In genomic region chr6:18668994-18669393, GRCh38 we compare ENCODE assay signal across 26 cellular contexts.
"Had no signal": no experiment of that assay in that cellular context is flagged by ENCODE, and none has a peak within 500 bp of the region (broad histone marks: within the 10 kb centered on the region; RNA-seq: fewer than 3 reads in every experiment).

No MANE protein-coding gene starts in this region.

- H3K9me3 ChIP-seq: heart left ventricle had no signal

- H3K36me3 ChIP-seq: brain microvascular endothelial cell, heart left ventricle, WERI-Rb-1 had no signal

- H3K27ac ChIP-seq: brain microvascular endothelial cell, coronary artery, dorsolateral prefrontal cortex, heart left ventricle, WERI-Rb-1 had no signal

- H3K4me3 ChIP-seq: coronary artery, dorsolateral prefrontal cortex, heart left ventricle had no signal

- DNase-seq: activated B cell treated with CpG ODN at 0.5 μM for 24 hours; activated CD4-positive, alpha-beta T cell treated with anti-CD3 and anti-CD28 coated beads for 48 hours; activated CD4-positive, alpha-beta T cell treated with anti-CD3 and anti-CD28 coated beads, Interleukin-2, amount 50 U/mL, for 1 hour; activated CD4-positive, alpha-beta T cell treated with anti-CD3 and anti-CD28 coated beads, Interleukin-2, amount 50 U/mL, for 48 hours; activated CD8-positive, alpha-beta memory T cell treated with anti-CD3 and anti-CD28 coated beads for 24 hours; activated CD8-positive, alpha-beta T cell treated with anti-CD3 and anti-CD28 coated beads for 36 hours; activated effector memory CD4-positive, alpha-beta T cell treated with Interleukin-2 at 50 U/mL for 16 hours; activated gamma-delta T cell treated with Interleukin-2 at 50 U/mL for 16 hours; activated naive CD4-positive, alpha-beta T cell treated with anti-CD3 and anti-CD28 coated beads, Interleukin-2, amount 50 U/mL, for 16 hours; activated naive CD4-positive, alpha-beta T cell treated with Interleukin-2 at 50 U/mL for 16 hours; activated T-cell treated with anti-CD3 and anti-CD28 coated beads, Interleukin-2, amount 50 U/mL, for 4 hours; amniotic stem cell; anterior cingulate cortex; brain microvascular endothelial cell; dorsolateral prefrontal cortex; effector memory CD4-positive, alpha-beta T cell; endodermal cell; foreskin fibroblast; heart left ventricle; T-helper 17 cell; T1000; WERI-Rb-1 had no signal

- H3K27me3 ChIP-seq: brain microvascular endothelial cell had no signal

- H3K4me1 ChIP-seq: heart left ventricle had no signal

- ATAC-seq: activated CD4-positive, CD25-positive, alpha-beta regulatory T cell treated with anti-CD3 and anti-CD28 coated beads, Interleukin-2, amount 50 U/mL, for 24 hours; activated CD8-positive, alpha-beta T cell treated with anti-CD3 and anti-CD28 coated beads for 36 hours; activated T-cell treated with anti-CD3 and anti-CD28 coated beads, Interleukin-2, amount 50 U/mL, for 4 hours; activated T-helper 17 cell treated with anti-CD3 and anti-CD28 coated beads, Interleukin-2, amount 50 U/mL, for 72 hours; esophagus mucosa; heart left ventricle; T-helper 17 cell had no signal
